In genomic region chr10:3233486-3233990, GRCh38 we compare ENCODE assay signal across 17 cellular contexts.
DNase-seq lines count a peak whose midpoint lies in the region; ATAC-seq and TF ChIP-seq lines count a peak whose summit lies in the region.
"Had no signal": no experiment of that assay in that cellular context is flagged by ENCODE, and none has a peak within 500 bp of the region (broad histone marks: within the 10 kb centered on the region; RNA-seq: fewer than 3 reads in every experiment).

No MANE protein-coding gene starts in this region.

- no peak overlapping the region for H3K4me3 Mint-ChIP-seq in chondrocyte (ENCODE audit: unreplicated experiment)
- no peak overlapping the region for H3K4me3 Mint-ChIP-seq in activated CD8-positive, alpha-beta memory T cell treated with anti-CD3 and anti-CD28 coated beads, Interleukin-2, amount 10 ng/mL, durations not matched to agents 7 days and 5 days
- H3K4me3 Mint-ChIP-seq in CD8-positive, alpha-beta memory T cell, result no peak overlapping the region
- H3K4me3 Mint-ChIP-seq: CD14-positive monocyte; CD4-positive, alpha-beta memory T cell; H9 had no signal

- no TSS peak for BruUV-seq in PC-3 (replicated peaks; lab: Mats Ljungman, UMichigan)

- no peaks in the 10 kb centered on the region for H3K9me3 ChIP-seq in PC-3 (ENCODE audit: low read length)
- no peaks in the 10 kb centered on the region for H3K9me3 ChIP-seq in CD8-positive, alpha-beta memory T cell (ENCODE audit: low read length)
- H3K9me3 ChIP-seq: BLaER1 had no signal

- H3K27me3 ChIP-seq in PC-3 (ENCODE audit: low read length), result no peaks in the 10 kb centered on the region
- no peaks in the 10 kb centered on the region for H3K27me3 ChIP-seq in CD8-positive, alpha-beta memory T cell (ENCODE audit: insufficient read depth, low read length, poor library complexity, severe bottlenecking)
- H3K27me3 ChIP-seq: BLaER1 had no signal

- H3K9ac ChIP-seq in PC-3 (ENCODE audit: low read length), result no peak overlapping the region
- H3K9ac ChIP-seq: BLaER1 had no signal

- POLR2A ChIA-PET in PC-3 (lab: Charles Lee; ENCODE audit: unreplicated experiment), result no interaction called here
- POLR2A ChIA-PET in CD8-positive, alpha-beta memory T cell (lab: Charles Lee), result no interaction called here

- no peak overlapping the region for H3K27ac ChIP-seq in PC-3 (ENCODE audit: low read length)
- no peak overlapping the region for H3K27ac ChIP-seq in CD8-positive, alpha-beta memory T cell (ENCODE audit: low read depth, low read length)
- H3K27ac ChIP-seq: BLaER1 had no signal

- no peaks in the 10 kb centered on the region for H3K27me3 Mint-ChIP-seq in chondrocyte (ENCODE audit: low read depth)
- peaks cover 59% of the 10 kb centered on the region for H3K27me3 Mint-ChIP-seq in activated CD8-positive, alpha-beta memory T cell treated with anti-CD3 and anti-CD28 coated beads, Interleukin-2, amount 10 ng/mL, durations not matched to agents 7 days and 5 days
- peaks cover 1 to 5% of the 10 kb centered on the region in 2 donors for H3K27me3 Mint-ChIP-seq in CD8-positive, alpha-beta memory T cell

- CTCF ChIA-PET in PC-3 (lab: Charles Lee), result no interaction called here
- CTCF ChIA-PET in activated CD8-positive, alpha-beta memory T cell treated with anti-CD3 and anti-CD28 coated beads, Interleukin-2, amount 10 ng/mL, durations not matched to agents 7 days and 5 days (lab: Charles Lee), result no interaction called here
- CTCF ChIA-PET in CD8-positive, alpha-beta memory T cell (lab: Charles Lee), result no interaction called here

- peaks cover 3% of the 10 kb centered on the region for H3K4me1 ChIP-seq in PC-3 (ENCODE audit: insufficient read depth, low read length)
- peaks cover 5% of the 10 kb centered on the region for H3K4me1 ChIP-seq in CD8-positive, alpha-beta memory T cell (ENCODE audit: insufficient read depth, low read length)

- H3K27ac Mint-ChIP-seq in chondrocyte (ENCODE audit: unreplicated experiment), result peak overlapping the region; percentile 98
- H3K27ac Mint-ChIP-seq in activated CD8-positive, alpha-beta memory T cell treated with anti-CD3 and anti-CD28 coated beads, Interleukin-2, amount 10 ng/mL, durations not matched to agents 7 days and 5 days, result no peak overlapping the region
- no peak overlapping the region for H3K27ac Mint-ChIP-seq in CD8-positive, alpha-beta memory T cell
- H3K27ac Mint-ChIP-seq: CD4-positive, alpha-beta memory T cell; H9 had no signal

- TF ChIP-seq CTCF in chondrocyte (IDR thresholded peaks at IDR 0.05) (no peak), PC-3 (conservative IDR thresholded peaks at IDR 0.05; ENCODE audit: low read depth, low read length) (no peak)

- no peaks in the 10 kb centered on the region for H3F3A ChIP-seq in PC-3 (ENCODE audit: low read length, unreplicated experiment)

- H4K20me1 ChIP-seq in PC-3 (ENCODE audit: low read length), result no peaks in the 10 kb centered on the region
- H4K20me1 ChIP-seq: BLaER1 had no signal

- no peaks in the 10 kb centered on the region for H3K36me3 ChIP-seq in PC-3 (ENCODE audit: low read depth, low read length)
- no peaks in the 10 kb centered on the region for H3K36me3 ChIP-seq in CD8-positive, alpha-beta memory T cell (ENCODE audit: insufficient read depth, low read length)
- H3K36me3 ChIP-seq: BLaER1 had no signal

- H3K36me3 Mint-ChIP-seq in chondrocyte (ENCODE audit: low read depth), result no peaks in the 10 kb centered on the region
- no peaks in the 10 kb centered on the region for H3K36me3 Mint-ChIP-seq in activated CD8-positive, alpha-beta memory T cell treated with anti-CD3 and anti-CD28 coated beads, Interleukin-2, amount 10 ng/mL, durations not matched to agents 7 days and 5 days
- no peaks in the 10 kb centered on the region for H3K36me3 Mint-ChIP-seq in CD8-positive, alpha-beta memory T cell
- H3K36me3 Mint-ChIP-seq: CD14-positive monocyte; CD4-positive, alpha-beta memory T cell had no signal

- peaks cover 12% of the 10 kb centered on the region for H3K4me1 Mint-ChIP-seq in chondrocyte (ENCODE audit: low read depth)
- H3K4me1 Mint-ChIP-seq in activated CD8-positive, alpha-beta memory T cell treated with anti-CD3 and anti-CD28 coated beads, Interleukin-2, amount 10 ng/mL, durations not matched to agents 7 days and 5 days, result peaks cover 2% of the 10 kb centered on the region
- peaks cover 0 to 5% (median 0%) of the 10 kb centered on the region in 3 donors for H3K4me1 Mint-ChIP-seq in CD8-positive, alpha-beta memory T cell
- H3K4me1 Mint-ChIP-seq: CD14-positive monocyte had no signal

- H3K9me3 Mint-ChIP-seq in chondrocyte (ENCODE audit: low read depth), result no peaks in the 10 kb centered on the region
- H3K9me3 Mint-ChIP-seq in activated CD8-positive, alpha-beta memory T cell treated with anti-CD3 and anti-CD28 coated beads, Interleukin-2, amount 10 ng/mL, durations not matched to agents 7 days and 5 days (ENCODE audit: low read depth), result no peaks in the 10 kb centered on the region
- H3K9me3 Mint-ChIP-seq in CD8-positive, alpha-beta memory T cell, result no peaks in the 10 kb centered on the region
- H3K9me3 Mint-ChIP-seq: CD4-positive, alpha-beta memory T cell had no signal

- intact Hi-C loops in PC-3 (cut with micrococcal nuclease), result no loop called here

- H3K9me2 ChIP-seq in PC-3 (replicated peaks; ENCODE audit: low read length), result no peaks in the 10 kb centered on the region

- ATAC-seq in PC-3 (no peak), HG03457 (IDR thresholded peaks at IDR 0.05; ENCODE audit: unreplicated experiment) (no peak)
- no peak for ATAC-seq in activated CD8-positive, alpha-beta memory T cell treated with anti-CD3 and anti-CD28 coated beads, Interleukin-2, amount 10 ng/mL, durations not matched to agents 7 days and 5 days
- ATAC-seq: HepG2 had no signal

- H2AFZ ChIP-seq in PC-3 (ENCODE audit: low read length), result no peak overlapping the region

- no peaks in the 10 kb centered on the region for H3K79me2 ChIP-seq in PC-3 (ENCODE audit: low read length)

- no peak overlapping the region for H3K4me2 ChIP-seq in PC-3 (ENCODE audit: low read length)
- H3K4me2 ChIP-seq: BLaER1 had no signal

- no peak overlapping the region for H3K4me3 ChIP-seq in PC-3 (ENCODE audit: low read length)
- H3K4me3 ChIP-seq in CD8-positive, alpha-beta memory T cell (ENCODE audit: low read length), result no peak overlapping the region
- H3K4me3 ChIP-seq: BLaER1 had no signal

- DNase-seq in NCI-H146 (lab: John Stamatoyannopoulos, UW) (peak; percentile 50), chondrocyte (ENCODE audit: low spot score) (no peak), islet precursor cell (peak; percentile 1), PC-3 (no peak)
- DNase-seq in activated CD8-positive, alpha-beta memory T cell treated with anti-CD3 and anti-CD28 coated beads, Interleukin-2, amount 10 ng/mL, durations not matched to agents 7 days and 5 days, result no peak
- DNase-seq in CD8-positive, alpha-beta memory T cell, result no peak
- DNase-seq: 8988T; Calu3; CD4-positive, alpha-beta memory T cell; DMS79 treated with DMSO at 0.1 percent for 48 hours; GF-D8; GOT3; H9 had no signal

Comparison
In these comparisons a context has a peak if more than half of its experiments do, and no peak if none do; other contexts are left out.
1. DNase-seq: peak in NCI-H146 (single experiment) and islet precursor cell (single experiment); none in chondrocyte (single experiment), PC-3 (single experiment), activated CD8-positive, alpha-beta memory T cell treated with anti-CD3 and anti-CD28 coated beads, Interleukin-2, amount 10 ng/mL, durations not matched to agents 7 days and 5 days (single experiment) and CD8-positive, alpha-beta memory T cell (0 of 5).